9 cellular contexts compared by ENCODE assay signal in the genomic region with DNA sequence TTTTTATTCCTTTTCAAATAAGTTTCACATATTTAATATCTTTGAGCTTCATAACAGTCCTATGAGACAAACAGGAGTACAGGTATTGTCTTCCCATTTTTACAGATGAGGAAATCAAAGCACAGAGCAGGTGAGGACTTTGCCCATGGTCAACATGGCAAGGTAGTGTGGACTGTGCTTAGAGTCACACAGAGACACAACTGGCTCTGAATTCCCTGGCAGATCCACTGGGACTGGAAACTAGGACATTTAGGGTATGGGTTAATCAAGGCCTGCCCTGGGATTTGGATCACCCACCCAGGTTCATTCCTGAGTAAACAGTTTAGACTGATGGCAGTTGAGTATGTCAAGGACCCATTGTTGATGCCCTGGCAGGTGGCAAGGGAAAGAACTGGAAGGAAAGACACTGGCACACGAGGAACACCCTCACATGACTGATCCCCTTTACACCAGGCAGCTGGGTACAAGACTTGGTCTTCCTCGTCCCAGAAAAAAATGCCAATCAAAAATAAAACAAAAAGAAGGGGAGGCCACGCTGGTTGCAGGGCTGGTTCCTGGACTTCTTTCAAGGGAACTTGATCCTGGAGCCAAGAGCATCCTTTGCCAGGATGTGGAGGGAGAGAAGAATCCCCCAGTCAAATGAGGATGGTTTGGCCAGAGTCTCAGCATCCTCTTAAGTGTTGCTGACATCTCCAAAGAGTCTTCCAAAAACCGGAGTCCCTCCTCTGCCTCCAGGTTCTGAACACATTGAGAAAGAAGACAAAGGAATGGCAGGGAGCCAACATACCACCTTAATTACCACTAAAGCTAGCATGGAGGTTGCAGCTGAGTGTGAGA. TPM values are rescaled to one million over a fixed set of nuclear protein-coding genes. Genes with fewer than 3 reads are reported as not detected.
DNase-seq lines count a peak whose midpoint lies in the region; ATAC-seq, FAIRE-seq and TF ChIP-seq lines count a peak whose summit lies in the region.
"Had no signal": no experiment of that assay in that cellular context is flagged by ENCODE, and none has a peak within 500 bp of the region (broad histone marks: within the 10 kb centered on the region; RNA-seq: fewer than 3 reads in every experiment).

No MANE protein-coding gene starts in this region.

- TF ChIP-seq POLR2A in H54 (IDR thresholded peaks at IDR 0.05; ENCODE audit: low read depth, low read length), result no peak

- H3K9me3 Mint-ChIP-seq in activated T-helper 1 cell treated with anti-CD3 and anti-CD28 coated beads, Interleukin-12 subunit alpha, Interleukin-12 subunit beta, Interleukin-2, Interleukin-4 antibody, amounts not matched to agents 30 ng/mL and 10 ng/mL and 1 ng/mL, durations not matched to agents 14 hours and 24 hours and 36 hours, result no peaks in the 10 kb centered on the region

- peaks cover 52% of the 10 kb centered on the region for H3K4me1 ChIP-seq in GM23248 (ENCODE audit: insufficient read depth)
- H3K4me1 ChIP-seq in OCI-LY7 (ENCODE audit: insufficient read depth, low read length, poor library complexity, severe bottlenecking), result peaks cover 74% of the 10 kb centered on the region

- no TSS peak for BruUV-seq in OCI-LY7 (replicated peaks; lab: Mats Ljungman, UMichigan)

- in situ Hi-C loops in GM23248 (cut with MboI), result no loop called here

- H3K36me3 ChIP-seq in GM23248 (ENCODE audit: low read depth) (no peaks in the 10 kb centered on the region), OCI-LY7 (ENCODE audit: insufficient read depth, low read length) (peaks cover 9% of the 10 kb centered on the region)

- H3K27ac ChIP-seq in GM23248 (peak overlapping the region; percentile 94), OCI-LY7 (ENCODE audit: low read depth, low read length, poor library complexity, severe bottlenecking) (peak overlapping the region; percentile 52)
- H3K27ac ChIP-seq: foreskin keratinocyte had no signal

- H3K79me2 ChIP-seq in GM23248 (ENCODE audit: insufficient read depth) (peaks cover 41% of the 10 kb centered on the region), OCI-LY7 (ENCODE audit: insufficient read depth, low read depth, low read length) (peaks cover 37% of the 10 kb centered on the region)

- no peaks in the 10 kb centered on the region for H3K36me3 Mint-ChIP-seq in activated T-helper 1 cell treated with anti-CD3 and anti-CD28 coated beads, Interleukin-12 subunit alpha, Interleukin-12 subunit beta, Interleukin-2, Interleukin-4 antibody, amounts not matched to agents 30 ng/mL and 10 ng/mL and 1 ng/mL, durations not matched to agents 14 hours and 24 hours and 36 hours (ENCODE audit: low read depth)

- TF ChIP-seq CTCF in OCI-LY7 (conservative IDR thresholded peaks at IDR 0.05; ENCODE audit: low read length), result no peak

- 14 to 19% methylated on average over 4 of the region's 4 CpGs for whole genome bisulfite sequencing in GM23248 (ENCODE audit: low coverage in 1 of 2, low lambda C conversion rate in 2 of 2, missing lambda C conversion rate in 2 of 2), 2 experiments

- no peaks in the 10 kb centered on the region for H3K9me3 ChIP-seq in GM23248 (ENCODE audit: low read depth)
- no peaks in the 10 kb centered on the region for H3K9me3 ChIP-seq in OCI-LY7 (ENCODE audit: low read length)

- peaks cover 55% of the 10 kb centered on the region for H3F3A ChIP-seq in GM23248 (ENCODE audit: insufficient read depth)

- no peak overlapping the region for H3K27ac Mint-ChIP-seq in activated T-helper 1 cell treated with anti-CD3 and anti-CD28 coated beads, Interleukin-12 subunit alpha, Interleukin-12 subunit beta, Interleukin-2, Interleukin-4 antibody, amounts not matched to agents 30 ng/mL and 10 ng/mL and 1 ng/mL, durations not matched to agents 14 hours and 24 hours and 36 hours

- intact Hi-C loops in OCI-LY7 (cut with micrococcal nuclease; ENCODE audit: unreplicated experiment), result no loop called here
- intact Hi-C loops in activated T-helper 1 cell treated with anti-CD3 and anti-CD28 coated beads, Interleukin-12 subunit alpha, Interleukin-12 subunit beta, Interleukin-2, Interleukin-4 antibody, amounts not matched to agents 30 ng/mL and 10 ng/mL and 1 ng/mL, durations not matched to agents 14 hours and 24 hours and 36 hours (cut with micrococcal nuclease), result no loop called here

- no peak for FAIRE-seq in H54 (lab: Jason Lieb, UNC)

- CTCF ChIA-PET in OCI-LY7 (lab: Charles Lee; ENCODE audit: unreplicated experiment), result no interaction called here

- POLR2A ChIA-PET in OCI-LY7 (lab: Charles Lee), result interaction anchor here (0.5 to 2.2 kb wide), 5 partner anchors 9 to 433 kb away, joined by 3 to 8 read pairs (median 4); no protein-coding TSS in a partner anchor

- H3K4me3 ChIP-seq in GM23248, result no peak overlapping the region
- H3K4me3 ChIP-seq in OCI-LY7 (ENCODE audit: low read depth, low read length, poor library complexity, severe bottlenecking), result no peak overlapping the region

- no peak for ATAC-seq in stimulated activated naive CD8-positive, alpha-beta T cell treated with anti-CD3 and anti-CD28 coated beads, Interleukin-15, Interleukin-2, amounts not matched to agents 100 U/mL and 50 U/mL, for 24 hours
- no peak for ATAC-seq in GM21515 (IDR thresholded peaks at IDR 0.05; ENCODE audit: unreplicated experiment)
- ATAC-seq: foreskin keratinocyte had no signal

- H3K4me1 Mint-ChIP-seq in activated T-helper 1 cell treated with anti-CD3 and anti-CD28 coated beads, Interleukin-12 subunit alpha, Interleukin-12 subunit beta, Interleukin-2, Interleukin-4 antibody, amounts not matched to agents 30 ng/mL and 10 ng/mL and 1 ng/mL, durations not matched to agents 14 hours and 24 hours and 36 hours (ENCODE audit: low read depth), result peaks cover 35% of the 10 kb centered on the region

- H3K9ac ChIP-seq in GM23248, result peak overlapping the region; percentile 76

- H4K20me1 ChIP-seq in GM23248 (ENCODE audit: insufficient read depth), result no peaks in the 10 kb centered on the region
- no peaks in the 10 kb centered on the region for H4K20me1 ChIP-seq in OCI-LY7 (ENCODE audit: insufficient read depth, low read length)

- H2AFZ ChIP-seq in GM23248, result no peak overlapping the region
- H2AFZ ChIP-seq in OCI-LY7 (ENCODE audit: low read length), result no peak overlapping the region

- H3K4me3 Mint-ChIP-seq in activated T-helper 1 cell treated with anti-CD3 and anti-CD28 coated beads, Interleukin-12 subunit alpha, Interleukin-12 subunit beta, Interleukin-2, Interleukin-4 antibody, amounts not matched to agents 30 ng/mL and 10 ng/mL and 1 ng/mL, durations not matched to agents 14 hours and 24 hours and 36 hours, result no peak overlapping the region

- no peaks in the 10 kb centered on the region for H3K27me3 ChIP-seq in GM23248 (replicated peaks; ENCODE audit: insufficient read depth)
- H3K27me3 ChIP-seq: foreskin keratinocyte had no signal

- H3K9me2 ChIP-seq in GM23248 (ENCODE audit: insufficient read depth) (no peaks in the 10 kb centered on the region), OCI-LY7 (ENCODE audit: insufficient read depth, low read length) (no peaks in the 10 kb centered on the region)

- H3K4me2 ChIP-seq in GM23248 (ENCODE audit: unreplicated experiment) (peak overlapping the region; percentile 83), OCI-LY7 (ENCODE audit: low read length) (peak overlapping the region; percentile 72)

- DNase-seq in GM23248 (peak; percentile 49), OCI-LY7 (ENCODE audit: low spot score) (no peak), globus pallidus (ENCODE audit: low spot score) (peak; percentile 69), renal cortical epithelial cell (ENCODE audit: low read depth) (peak; percentile 46), H54 (ENCODE audit: insufficient read length, low spot score) (no peak)
- no peak for DNase-seq in activated T-helper 1 cell treated with anti-CD3 and anti-CD28 coated beads, Interleukin-12 subunit alpha, Interleukin-12 subunit beta, Interleukin-2, Interleukin-4 antibody, amounts not matched to agents 30 ng/mL and 10 ng/mL and 1 ng/mL, durations not matched to agents 14 hours and 24 hours and 36 hours (ENCODE audit: low spot score)
- DNase-seq in stimulated activated naive CD8-positive, alpha-beta T cell treated with anti-CD3 and anti-CD28 coated beads, Interleukin-15, Interleukin-2, amounts not matched to agents 100 U/mL and 50 U/mL, for 24 hours, result no peak
- DNase-seq: foreskin keratinocyte had no signal

- peaks cover 1% of the 10 kb centered on the region for H3K27me3 Mint-ChIP-seq in activated T-helper 1 cell treated with anti-CD3 and anti-CD28 coated beads, Interleukin-12 subunit alpha, Interleukin-12 subunit beta, Interleukin-2, Interleukin-4 antibody, amounts not matched to agents 30 ng/mL and 10 ng/mL and 1 ng/mL, durations not matched to agents 14 hours and 24 hours and 36 hours (ENCODE audit: insufficient read depth)

RNA-seq across cellular contexts. Expression of a gene that starts 34.9 kb away (rescaled TPM):
- total RNA-seq in GM23248 (2014; rRNA removed; shearing (Covaris generic)), result 20.5 and 24.0 TPM in 2 replicates
- 38.1 and 47.4 TPM in 2 replicates for polyA plus RNA-seq in GM23248 (2016; fragmentation: Nextera tagmentation; extraction: Ambion mirVana)
- 52.6 and 56.5 TPM in 2 replicates for total RNA-seq in OCI-LY7 (2014; rRNA removed; shearing (Covaris generic))
- total RNA-seq in OCI-LY7 (2022) (85.9 and 98.7 TPM in 2 replicates), renal cortical epithelial cell (34.7 and 88.7 TPM in 2 replicates)
- total RNA-seq in activated T-helper 1 cell treated with anti-CD3 and anti-CD28 coated beads, Interleukin-12 subunit alpha, Interleukin-12 subunit beta, Interleukin-2, Interleukin-4 antibody, amounts not matched to agents 30 ng/mL and 10 ng/mL and 1 ng/mL, durations not matched to agents 14 hours and 24 hours and 36 hours, result 17.0 and 18.3 TPM in 2 replicates

RNA-seq across cellular contexts. Expression of a gene that starts 37.0 kb away (rescaled TPM):
- 0.22 and 0.25 TPM in 2 replicates for total RNA-seq in GM23248 (2014; rRNA removed; shearing (Covaris generic))
- 0.15 and 0.20 TPM in 2 replicates for polyA plus RNA-seq in GM23248 (2016; fragmentation: Nextera tagmentation; extraction: Ambion mirVana)
- 0.10 TPM in 1 of 2 replicates, not detected in the other for total RNA-seq in OCI-LY7 (2014; rRNA removed; shearing (Covaris generic))
- total RNA-seq in OCI-LY7 (2022) (not detected in 2 replicates), renal cortical epithelial cell (0.52 and 6.6 TPM in 2 replicates)
- total RNA-seq in activated T-helper 1 cell treated with anti-CD3 and anti-CD28 coated beads, Interleukin-12 subunit alpha, Interleukin-12 subunit beta, Interleukin-2, Interleukin-4 antibody, amounts not matched to agents 30 ng/mL and 10 ng/mL and 1 ng/mL, durations not matched to agents 14 hours and 24 hours and 36 hours, result 0.24 and 1.1 TPM in 2 replicates

Comparison
In these comparisons a context has a peak if more than half of its experiments do, and no peak if none do; other contexts are left out.
1. DNase-seq: peak in GM23248 (single experiment), globus pallidus (single experiment) and renal cortical epithelial cell (single experiment); none in OCI-LY7 (single experiment), activated T-helper 1 cell treated with anti-CD3 and anti-CD28 coated beads, Interleukin-12 subunit alpha, Interleukin-12 subunit beta, Interleukin-2, Interleukin-4 antibody, amounts not matched to agents 30 ng/mL and 10 ng/mL and 1 ng/mL, durations not matched to agents 14 hours and 24 hours and 36 hours (single experiment), H54 (single experiment) and stimulated activated naive CD8-positive, alpha-beta T cell treated with anti-CD3 and anti-CD28 coated beads, Interleukin-15, Interleukin-2, amounts not matched to agents 100 U/mL and 50 U/mL, for 24 hours (single experiment).